In genomic region chr7:11896663-11897062, GRCh38 we compare ENCODE assay signal across 21 cellular contexts.
A peak's percentile ranks its signal among the peaks of the same experiment; 100 is the strongest.
DNase-seq lines count a peak whose midpoint lies in the region; ATAC-seq, FAIRE-seq and TF ChIP-seq lines count a peak whose summit lies in the region.
"Had no signal": no experiment of that assay in that cellular context is flagged by ENCODE, and none has a peak within 500 bp of the region (broad histone marks: within the 10 kb centered on the region; RNA-seq: fewer than 3 reads in every experiment).

No MANE protein-coding gene starts in this region.

- H3K9me3 Mint-ChIP-seq in activated CD4-positive, alpha-beta T cell treated with anti-CD3 and anti-CD28 coated beads, Interleukin-2, amount 10 ng/mL, durations not matched to agents 7 days and 5 days, result no peaks in the 10 kb centered on the region
- H3K9me3 Mint-ChIP-seq: CD4-positive, alpha-beta memory T cell; T-helper 1 cell treated with Interleukin-12 subunit alpha and Interleukin-12 subunit beta and Interleukin-4 antibody, amounts not matched to agents 30 μg/mL and 1 μg/mL, for 36 hours had no signal

- no peaks in the 10 kb centered on the region for H3K27me3 ChIP-seq in endothelial cell of umbilical vein (ENCODE audit: control insufficient read depth in 2 of 2, insufficient read depth in 2 of 2, low read length in 2 of 2)
- H3K27me3 ChIP-seq: BLaER1 treated with 17β-estradiol and CSF1 and Interleukin-3, amounts not matched to agents 10 nM and 100 nM; MG63 had no signal

- H3K4me1 ChIP-seq in endothelial cell of umbilical vein (ENCODE audit: control insufficient read depth, extremely low read depth, insufficient read depth, low read length), result no peaks in the 10 kb centered on the region

- H3K4me1 Mint-ChIP-seq in activated CD4-positive, alpha-beta T cell treated with anti-CD3 and anti-CD28 coated beads, Interleukin-2, amount 10 ng/mL, durations not matched to agents 7 days and 5 days, result no peaks in the 10 kb centered on the region
- H3K4me1 Mint-ChIP-seq: CD4-positive, alpha-beta memory T cell had no signal

- intact Hi-C loops in endothelial cell of umbilical vein (cut with micrococcal nuclease), result no loop called here

- H3K9me1 ChIP-seq in endothelial cell of umbilical vein (replicated peaks; ENCODE audit: control insufficient read depth, extremely low read depth, insufficient read depth, low read length), result no peaks in the 10 kb centered on the region

- no peak overlapping the region for H3K27ac Mint-ChIP-seq in activated CD4-positive, alpha-beta T cell treated with anti-CD3 and anti-CD28 coated beads, Interleukin-2, amount 10 ng/mL, durations not matched to agents 7 days and 5 days
- H3K27ac Mint-ChIP-seq: CD4-positive, alpha-beta memory T cell; T-helper 1 cell treated with Interleukin-12 subunit alpha and Interleukin-12 subunit beta and Interleukin-4 antibody, amounts not matched to agents 30 μg/mL and 1 μg/mL, for 36 hours had no signal

- dilution Hi-C loops in endothelial cell of umbilical vein (cut with MboI; ENCODE audit: extremely low pct_ligation_motif_present, low sequenced_read_pairs), result no loop called here

- TF ChIP-seq CTCF in endothelial cell of umbilical vein (IDR thresholded peaks at IDR 0.05; ENCODE audit: extremely low read depth in 1 of 2, insufficient read depth in 1 of 2, low read depth in 1 of 2, low read length in 2 of 2), result no peak

- no peaks in the 10 kb centered on the region for H3K36me3 ChIP-seq in endothelial cell of umbilical vein (ENCODE audit: control insufficient read depth in 2 of 2, extremely low read depth in 1 of 2, insufficient read depth in 2 of 2, low read length in 2 of 2)
- H3K36me3 ChIP-seq: BLaER1 treated with 17β-estradiol and CSF1 and Interleukin-3, amounts not matched to agents 10 nM and 100 nM; MG63 had no signal

- no peaks in the 10 kb centered on the region for H3K27me3 Mint-ChIP-seq in activated CD4-positive, alpha-beta T cell treated with anti-CD3 and anti-CD28 coated beads, Interleukin-2, amount 10 ng/mL, durations not matched to agents 7 days and 5 days
- H3K27me3 Mint-ChIP-seq: CD4-positive, alpha-beta memory T cell had no signal

- no peak overlapping the region for H3K4me3 ChIP-seq in endothelial cell of umbilical vein (replicated peaks in 1 of 3; ENCODE audit: insufficient read depth in 1 of 3, low read depth in 1 of 3, low read length in 3 of 3)
- H3K4me3 ChIP-seq: BLaER1 treated with 17β-estradiol and CSF1 and Interleukin-3, amounts not matched to agents 10 nM and 100 nM; GM23248; MG63 had no signal

- H4K20me1 ChIP-seq in endothelial cell of umbilical vein (replicated peaks; ENCODE audit: control insufficient read depth, extremely low read depth, insufficient read depth, low read length), result no peaks in the 10 kb centered on the region
- H4K20me1 ChIP-seq: BLaER1 treated with 17β-estradiol and CSF1 and Interleukin-3, amounts not matched to agents 10 nM and 100 nM had no signal

- no peaks in the 10 kb centered on the region for H3K79me2 ChIP-seq in endothelial cell of umbilical vein (ENCODE audit: control insufficient read depth, insufficient read depth, low read length)

- CTCF ChIA-PET in HEK293T (lab: Yijun Ruan, JAX) (no interaction called here), endothelial cell of umbilical vein (lab: Charles Lee) (no interaction called here)
- CTCF ChIA-PET in activated CD4-positive, alpha-beta T cell treated with anti-CD3 and anti-CD28 coated beads, Interleukin-2, amount 10 ng/mL, durations not matched to agents 7 days and 5 days (lab: Charles Lee), result no interaction called here

- POLR2A ChIA-PET in HEK293T (lab: Yijun Ruan, JAX), result no interaction called here
- POLR2A ChIA-PET in endothelial cell of umbilical vein (lab: Charles Lee), result no interaction called here
- POLR2A ChIA-PET in activated CD4-positive, alpha-beta T cell treated with anti-CD3 and anti-CD28 coated beads, Interleukin-2, amount 10 ng/mL, durations not matched to agents 7 days and 5 days (lab: Charles Lee), result no interaction called here

- DNase-seq in HEK293T (ENCODE audit: extremely low spot score) (no peak), RCC 7860 (ENCODE audit: low spot score) (no peak), endothelial cell of umbilical vein (ENCODE audit: low read depth, low spot score) (peak; percentile 69), left kidney (ENCODE audit: low read depth, low spot score) (peak; percentile 7), NCI-H1436 (lab: John Stamatoyannopoulos, UW) (no peak)
- DNase-seq in activated CD4-positive, alpha-beta T cell treated with anti-CD3 and anti-CD28 coated beads, Interleukin-2, amount 10 ng/mL, durations not matched to agents 7 days and 5 days, result no peak
- no peak for DNase-seq in NK-92 treated with Interleukin-12 subunit alpha and Interleukin-12 subunit beta, amount 100 ng/mL, for 24 hours (lab: John Stamatoyannopoulos, UW)
- DNase-seq: ACHN; CD4-positive, alpha-beta memory T cell; GF-D8; GM23248; HCEC 1CT; Karpas-422; MG63; NCI-H187; NCI-H510A; NCI-H748 treated with DMSO at 0.1 percent for 48 hours had no signal

- H3K4me2 ChIP-seq in endothelial cell of umbilical vein (ENCODE audit: insufficient read depth, low read length), result no peak overlapping the region
- H3K4me2 ChIP-seq: BLaER1 treated with 17β-estradiol and CSF1 and Interleukin-3, amounts not matched to agents 10 nM and 100 nM had no signal

- no peak overlapping the region for H3K27ac ChIP-seq in endothelial cell of umbilical vein (ENCODE audit: insufficient read depth, low read depth, low read length)
- H3K27ac ChIP-seq: BLaER1 treated with 17β-estradiol and CSF1 and Interleukin-3, amounts not matched to agents 10 nM and 100 nM; GM23248 had no signal

- H2AFZ ChIP-seq in endothelial cell of umbilical vein (ENCODE audit: low read depth, low read length), result no peak overlapping the region
- H2AFZ ChIP-seq: GM23248 had no signal

- no peak overlapping the region for H3K9ac ChIP-seq in endothelial cell of umbilical vein (replicated peaks; ENCODE audit: extremely low read depth, insufficient read depth, low read length)
- H3K9ac ChIP-seq: BLaER1 treated with 17β-estradiol and CSF1 and Interleukin-3, amounts not matched to agents 10 nM and 100 nM; GM23248 had no signal

- TF ChIP-seq POLR2A in endothelial cell of umbilical vein (IDR thresholded peaks at IDR 0.05; ENCODE audit: low read depth, low read length), result no peak

- FAIRE-seq in RCC 7860 (lab: Jason Lieb, UNC) (peak; percentile 35), endothelial cell of umbilical vein (lab: Jason Lieb, UNC) (no peak)

- ATAC-seq in HG03025 (IDR thresholded peaks at IDR 0.05; ENCODE audit: low FRiP score, unreplicated experiment), result no peak
- ATAC-seq: Panc1 had no signal

- H3K4me3 Mint-ChIP-seq in activated CD4-positive, alpha-beta T cell treated with anti-CD3 and anti-CD28 coated beads, Interleukin-2, amount 10 ng/mL, durations not matched to agents 7 days and 5 days, result no peak overlapping the region
- H3K4me3 Mint-ChIP-seq: CD4-positive, alpha-beta memory T cell; T-helper 1 cell treated with Interleukin-12 subunit alpha and Interleukin-12 subunit beta and Interleukin-4 antibody, amounts not matched to agents 30 μg/mL and 1 μg/mL, for 36 hours had no signal

- H3K9me3 ChIP-seq in endothelial cell of umbilical vein (replicated peaks; ENCODE audit: control insufficient read depth, insufficient read depth, low read length), result no peaks in the 10 kb centered on the region
- H3K9me3 ChIP-seq: BLaER1 treated with 17β-estradiol and CSF1 and Interleukin-3, amounts not matched to agents 10 nM and 100 nM; MG63 had no signal

- BruUV-seq in endothelial cell of umbilical vein (replicated peaks; lab: Mats Ljungman, UMichigan), result no TSS peak

- H3K36me3 Mint-ChIP-seq in activated CD4-positive, alpha-beta T cell treated with anti-CD3 and anti-CD28 coated beads, Interleukin-2, amount 10 ng/mL, durations not matched to agents 7 days and 5 days (ENCODE audit: low read depth), result no peaks in the 10 kb centered on the region
- H3K36me3 Mint-ChIP-seq: CD4-positive, alpha-beta memory T cell had no signal

TF ChIP-seq in HEK293T, 16 proteins besides CTCF, POLR2A, EP300 and RAD21:
- TF ChIP-seq PKNOX1 (IDR thresholded peaks at IDR 0.05) (peak; percentile 58), NFRKB (IDR thresholded peaks at IDR 0.05) (no peak)

TF ChIP-seq in endothelial cell of umbilical vein, 7 proteins besides CTCF, POLR2A, EP300 and RAD21:
- no peak for TF ChIP-seq EZH2 (IDR thresholded peaks at IDR 0.05; ENCODE audit: borderline replicate concordance, low read depth, low read length, severe bottlenecking)
- TF ChIP-seq MAX (IDR thresholded peaks at IDR 0.05; ENCODE audit: insufficient read depth, insufficient read length), result no peak

Comparison
In these comparisons a context has a peak if more than half of its experiments do, and no peak if none do; other contexts are left out.
1. DNase-seq: peak in endothelial cell of umbilical vein (single experiment) and left kidney (single experiment); none in HEK293T (single experiment), RCC 7860 (single experiment), activated CD4-positive, alpha-beta T cell treated with anti-CD3 and anti-CD28 coated beads, Interleukin-2, amount 10 ng/mL, durations not matched to agents 7 days and 5 days (single experiment), NCI-H1436 (single experiment) and NK-92 treated with Interleukin-12 subunit alpha and Interleukin-12 subunit beta, amount 100 ng/mL, for 24 hours (single experiment).